In genomic region chr9:37839491-37840461, GRCh38 we compare ENCODE assay signal across 17 cellular contexts. TPM values are rescaled to one million over a fixed set of nuclear protein-coding genes. Genes with fewer than 3 reads are reported as not detected.
DNase-seq lines count a peak whose midpoint lies in the region; ATAC-seq, FAIRE-seq and TF ChIP-seq lines count a peak whose summit lies in the region.
"Had no signal": no experiment of that assay in that cellular context is flagged by ENCODE, and none has a peak within 500 bp of the region (broad histone marks: within the 10 kb centered on the region; RNA-seq: fewer than 3 reads in every experiment).

No MANE protein-coding gene starts in this region.

- H3K36me3 ChIP-seq in breast epithelium (no peaks in the 10 kb centered on the region), K562 (ENCODE audit: control insufficient read depth, insufficient read depth, low read length) (peaks cover 40% of the 10 kb centered on the region)

- peaks cover 11% of the 10 kb centered on the region for H3K36me3 Mint-ChIP-seq in MCF 10A (ENCODE audit: insufficient read depth, unreplicated experiment)
- peaks cover 15% of the 10 kb centered on the region for H3K36me3 Mint-ChIP-seq in T-helper 2 cell treated with Interferon-gamma antibody and Interleukin-4, amounts not matched to agents 5 μg/mL and 100 μg/mL, for 36 hours (ENCODE audit: low read depth)

- no peaks in the 10 kb centered on the region for H4K20me1 ChIP-seq in K562 (replicated peaks; ENCODE audit: control insufficient read depth, insufficient read depth, low read length)

- H3K27me3 ChIP-seq in breast epithelium (no peaks in the 10 kb centered on the region), K562 (ENCODE audit: control insufficient read depth in 2 of 2, insufficient read depth in 2 of 2, low read length in 2 of 2) (no peaks in the 10 kb centered on the region)
- H3K27me3 ChIP-seq: esophagus squamous epithelium, right lobe of liver had no signal

- H3K79me2 ChIP-seq in K562 (ENCODE audit: control insufficient read depth, insufficient read depth, low read length) = peaks cover 32% of the 10 kb centered on the region

- no peaks in the 10 kb centered on the region for H3K4me1 ChIP-seq in breast epithelium
- peaks cover 14 to 20% of the 10 kb centered on the region in 2 experiments for H3K4me1 ChIP-seq in K562 (replicated peaks in 1 of 2; ENCODE audit: control insufficient read depth in 2 of 2, insufficient read depth in 2 of 2, low read length in 2 of 2)
- H3K4me1 ChIP-seq: right lobe of liver had no signal

- peaks cover 16% of the 10 kb centered on the region for H3K4me1 Mint-ChIP-seq in MCF 10A (ENCODE audit: insufficient read depth, unreplicated experiment)
- H3K4me1 Mint-ChIP-seq in T-helper 2 cell treated with Interferon-gamma antibody and Interleukin-4, amounts not matched to agents 5 μg/mL and 100 μg/mL, for 36 hours (ENCODE audit: low read depth) = peaks cover 11% of the 10 kb centered on the region
- H3K4me1 Mint-ChIP-seq: mesothelial cell of epicardium had no signal

- H3K4me2 ChIP-seq in K562 (ENCODE audit: insufficient read depth, low read length) = peak overlapping the region; percentile 66

- intact Hi-C loops in MCF 10A (cut with micrococcal nuclease) = no loop called here
- intact Hi-C loops in breast epithelium (cut with DNase I; ENCODE audit: low total_unique reads) = no loop called here
- intact Hi-C loops in K562 (cut with micrococcal nuclease) = loop anchor here (5.0 kb wide), 1 partner anchor 37 kb away; the partner anchor contains the start of gene DCAF10
- intact Hi-C loops in sciatic nerve (cut with DNase I) = no loop called here

- FAIRE-seq in K562 (lab: Jason Lieb, UNC) = peak; percentile 85
- FAIRE-seq: H1 had no signal

- H3K27ac Mint-ChIP-seq in MCF 10A (ENCODE audit: low read depth, unreplicated experiment) = no peak overlapping the region
- no peak overlapping the region for H3K27ac Mint-ChIP-seq in T-helper 2 cell treated with Interferon-gamma antibody and Interleukin-4, amounts not matched to agents 5 μg/mL and 100 μg/mL, for 36 hours
- H3K27ac Mint-ChIP-seq: CD4-positive, alpha-beta T cell; mesothelial cell of epicardium had no signal

- no peak for TF ChIP-seq POLR2A in breast epithelium (IDR thresholded peaks at IDR 0.05)
- no peak for TF ChIP-seq POLR2A in K562 (conservative IDR thresholded peaks at IDR 0.05)

- 29% methylated on average over 3 of the region's 3 CpGs for WGBS in K562 (ENCODE audit: insufficient coverage, low coverage, missing lambda C conversion rate)

- DNase-seq in MCF 10A (ENCODE audit: unreplicated experiment) (peak; percentile 48), breast epithelium (ENCODE audit: low spot score in 2 of 2) (no peak), K562 (ENCODE audit: extremely low read depth in 1 of 4, low spot score in 3 of 4) (peak in 3 of 4 experiments; percentile 37 to 83 (median 46)), fibroblast of pulmonary artery (ENCODE audit: low read depth) (peak; percentile 72), sciatic nerve (ENCODE audit: low spot score) (no peak), NCI-H1694 (lab: John Stamatoyannopoulos, UW) (no peak)
- DNase-seq in T-helper 2 cell treated with Interferon-gamma antibody and Interleukin-4, amounts not matched to agents 5 μg/mL and 100 μg/mL, for 36 hours (ENCODE audit: low spot score) = no peak
- DNase-seq: activated naive CD4-positive, alpha-beta T cell; activated T-cell treated with anti-CD3 and anti-CD28 coated beads for 4 hours; CD4-positive, alpha-beta T cell; esophagus squamous epithelium; NCI-H146; NCI-H446; right lobe of liver had no signal

- H3K4me3 ChIP-seq in breast epithelium (no peak overlapping the region), K562 (no peak overlapping the region), fibroblast of pulmonary artery (replicated peaks; ENCODE audit: low read depth, low read length) (no peak overlapping the region)
- H3K4me3 ChIP-seq: esophagus squamous epithelium, right lobe of liver had no signal

- TF ChIP-seq EP300 in K562 (IDR thresholded peaks at IDR 0.05; ENCODE audit: low read length) = peak; percentile 84

- no TSS peak for BruUV-seq in MCF 10A (replicated peaks; lab: Mats Ljungman, UMichigan)
- BruUV-seq in K562 (replicated peaks; lab: Mats Ljungman, UMichigan) = no TSS peak

- no peaks in the 10 kb centered on the region for H3K27me3 Mint-ChIP-seq in MCF 10A (ENCODE audit: insufficient read depth, unreplicated experiment)
- no peaks in the 10 kb centered on the region for H3K27me3 Mint-ChIP-seq in T-helper 2 cell treated with Interferon-gamma antibody and Interleukin-4, amounts not matched to agents 5 μg/mL and 100 μg/mL, for 36 hours (ENCODE audit: low read depth)
- H3K27me3 Mint-ChIP-seq: CD4-positive, alpha-beta T cell had no signal

- CTCF ChIA-PET in MCF 10A (lab: Yijun Ruan, JAX) = interaction anchor here (0.6 to 1.0 kb wide), 3 partner anchors 18 to 379 kb away, joined by 3 to 4 read pairs (median 4); no protein-coding TSS in a partner anchor
- CTCF ChIA-PET in K562 (lab: Yijun Ruan, JAX; ENCODE audit: low intra/inter-chr PET ratio) = no interaction called here

- POLR2A ChIA-PET in MCF 10A (lab: Yijun Ruan, JAX) = interaction anchor here (0.6 to 1.6 kb wide), 7 partner anchors 10 to 374 kb away, joined by 3 to 8 read pairs (median 3); partner anchors contain the start of gene DCAF10
- POLR2A ChIA-PET in K562 (lab: Yijun Ruan, JAX) = interaction anchor here (0.6 to 2.4 kb wide), 11 partner anchors 10 to 377 kb away, joined by 3 to 12 read pairs (median 4); no protein-coding TSS in a partner anchor

- peak overlapping the region; percentile 61 for H2AFZ ChIP-seq in K562 (ENCODE audit: low read depth, low read length)

- TF ChIP-seq CTCF in MCF 10A (IDR thresholded peaks at IDR 0.05; ENCODE audit: unreplicated experiment) (no peak), breast epithelium (IDR thresholded peaks at IDR 0.05) (no peak), K562 (IDR thresholded peaks at IDR 0.05 in 2 of 3, conservative IDR thresholded peaks at IDR 0.05 in 1 of 3; ENCODE audit: insufficient read depth in 2 of 3, low read depth in 1 of 3, low read length in 3 of 3) (no peak), fibroblast of pulmonary artery (IDR thresholded peaks at IDR 0.05; ENCODE audit: low read length, missing control alignments) (no peak)

- TF ChIP-seq RAD21 in K562 (CRISPR knock-in tag; conservative IDR thresholded peaks at IDR 0.05 in 1 of 2, IDR thresholded peaks at IDR 0.05 in 1 of 2) = no peak

- in situ Hi-C loops in K562 (cut with MboI) = no loop called here

- no peak overlapping the region for H3K4me3 Mint-ChIP-seq in MCF 10A (ENCODE audit: unreplicated experiment)
- H3K4me3 Mint-ChIP-seq in T-helper 2 cell treated with Interferon-gamma antibody and Interleukin-4, amounts not matched to agents 5 μg/mL and 100 μg/mL, for 36 hours = no peak overlapping the region
- H3K4me3 Mint-ChIP-seq: CD4-positive, alpha-beta T cell; mesothelial cell of epicardium had no signal

- no peak overlapping the region for H3K27ac ChIP-seq in breast epithelium
- peak overlapping the region; percentile 87 for H3K27ac ChIP-seq in K562 (ENCODE audit: extremely low read depth, low read depth, low read length)
- H3K27ac ChIP-seq: esophagus squamous epithelium, right lobe of liver had no signal

- no peaks in the 10 kb centered on the region for H3K9me1 ChIP-seq in K562 (ENCODE audit: control insufficient read depth, insufficient read depth, low read length)

- H3K9me3 Mint-ChIP-seq in MCF 10A (ENCODE audit: unreplicated experiment) = no peaks in the 10 kb centered on the region
- no peaks in the 10 kb centered on the region for H3K9me3 Mint-ChIP-seq in T-helper 2 cell treated with Interferon-gamma antibody and Interleukin-4, amounts not matched to agents 5 μg/mL and 100 μg/mL, for 36 hours
- H3K9me3 Mint-ChIP-seq: CD4-positive, alpha-beta T cell; mesothelial cell of epicardium had no signal

- H3K9ac ChIP-seq in K562 (ENCODE audit: insufficient read depth in 1 of 2, low read depth in 2 of 2, low read length in 2 of 2) = peak overlapping the region in 1 of 2 experiments; percentile 50; a peak in 2 of 4 replicates

- ATAC-seq in K562 (peak; percentile 87), sciatic nerve (no peak), HG02610 (IDR thresholded peaks at IDR 0.05; ENCODE audit: unreplicated experiment) (no peak)
- ATAC-seq: right lobe of liver had no signal

- H3K9me3 ChIP-seq in breast epithelium (no peaks in the 10 kb centered on the region), K562 (replicated peaks; ENCODE audit: control insufficient read depth, insufficient read depth, low read depth, low read length) (no peaks in the 10 kb centered on the region)
- H3K9me3 ChIP-seq: esophagus squamous epithelium, right lobe of liver had no signal

RNA-seq across cellular contexts. Expression of gene DCAF10, which starts 39.2 kb away (rescaled TPM):
- 42.1 and 49.4 TPM in 2 replicates for total RNA-seq in MCF 10A (2022)
- 10 to 100 TPM; 29.8 to 44.8 (median 38.7) TPM for total RNA-seq in breast epithelium
- total RNA-seq in K562 (2011; cell fraction: chromatin; rRNA removed; ENCODE audit: low replicate concordance) = 24.3 and 38.6 TPM in 2 replicates
- total RNA-seq in K562 (2011; cell fraction: nucleolus; rRNA removed) = 17.5 and 24.1 TPM in 2 replicates
- 29.1 and 45.7 TPM in 2 replicates for total RNA-seq in K562 (2011; cell fraction: nucleoplasm; rRNA removed)
- total RNA-seq in K562 (2014; rRNA removed) = 9.4 and 12.5 TPM in 2 replicates
- total RNA-seq in K562 (2014; rRNA removed; fragmentation: Illumina TruSeq; extraction: Trizol) = 18.8 and 21.0 TPM in 2 replicates
- 16.5 and 16.9 TPM in 2 replicates for total RNA-seq in K562 (2015; rRNA removed; fragmentation: Illumina TruSeq; extraction: Trizol)
- 21.1 and 21.4 TPM in 2 replicates for total RNA-seq in K562 (2021)
- polyA plus RNA-seq in K562 (2011; rRNA removed) = 40.1 and 52.5 TPM in 2 replicates
- polyA plus RNA-seq in K562 (2011; cell fraction: cytosol; rRNA removed) = 15.5 and 24.1 TPM in 2 replicates
- 22.8 and 31.0 TPM in 2 replicates for polyA plus RNA-seq in K562 (2011; cell fraction: nucleus; rRNA removed)
- 16.4 and 18.8 TPM in 2 replicates for polyA plus RNA-seq in K562 (2012)
- polyA plus RNA-seq in K562 (2014; fragmentation: Illumina TruSeq; extraction: Trizol) = 19.6 and 20.4 TPM in 2 replicates
- 1 to 10 TPM; 6.8 to 7.4 TPM for polyA plus RNA-seq in K562 (2014; fragmentation: Nextera tagmentation; extraction: Ambion mirVana)
- 12.5 and 18.9 TPM in 2 replicates for polyA plus RNA-seq in K562 (2014; rRNA removed)
- 81.9 and 89.5 TPM in 2 replicates for polyA minus RNA-seq in K562 (2011; rRNA and poly(A)+ RNA removed)
- 22.8 and 24.7 TPM in 2 replicates for polyA minus RNA-seq in K562 (2011; cell fraction: cytosol; rRNA and poly(A)+ RNA removed)
- polyA minus RNA-seq in K562 (2011; cell fraction: nucleus; rRNA and poly(A)+ RNA removed) = 18.2 and 30.4 TPM in 2 replicates
- 25.3 TPM for total RNA-seq in sciatic nerve

RNA-seq across cellular contexts. Expression of gene EXOSC3, which starts 54.9 kb away (rescaled TPM):
- 44.8 and 50.9 TPM in 2 replicates for total RNA-seq in MCF 10A (2022)
- 10 to 100 TPM; 40.6 to 55.0 (median 49.9) TPM for total RNA-seq in breast epithelium
- total RNA-seq in K562 (2011; cell fraction: chromatin; rRNA removed; ENCODE audit: low replicate concordance) = 91.8 and 156 TPM in 2 replicates
- total RNA-seq in K562 (2011; cell fraction: nucleolus; rRNA removed) = 73.7 and 92.2 TPM in 2 replicates
- 73.4 and 120 TPM in 2 replicates for total RNA-seq in K562 (2011; cell fraction: nucleoplasm; rRNA removed)
- 166 and 209 TPM in 2 replicates for total RNA-seq in K562 (2014; rRNA removed)
- total RNA-seq in K562 (2014; rRNA removed; fragmentation: Illumina TruSeq; extraction: Trizol) = 130 and 137 TPM in 2 replicates
- 112 and 114 TPM in 2 replicates for total RNA-seq in K562 (2015; rRNA removed; fragmentation: Illumina TruSeq; extraction: Trizol)
- 146 and 151 TPM in 2 replicates for total RNA-seq in K562 (2021)
- 50.1 and 85.4 TPM in 2 replicates for polyA plus RNA-seq in K562 (2011; rRNA removed)
- 45.0 and 109 TPM in 2 replicates for polyA plus RNA-seq in K562 (2011; cell fraction: cytosol; rRNA removed)
- 35.9 and 39.2 TPM in 2 replicates for polyA plus RNA-seq in K562 (2011; cell fraction: nucleus; rRNA removed)
- 45.6 and 99.5 TPM in 2 replicates for polyA plus RNA-seq in K562 (2012)
- polyA plus RNA-seq in K562 (2014; fragmentation: Illumina TruSeq; extraction: Trizol) = 79.3 and 90.4 TPM in 2 replicates
- polyA plus RNA-seq in K562 (2014; fragmentation: Nextera tagmentation; extraction: Ambion mirVana) = 10 to 100 TPM; 18.5 to 29.6 TPM
- 215 and 266 TPM in 2 replicates for polyA plus RNA-seq in K562 (2014; rRNA removed)
- 93.7 and 121 TPM in 2 replicates for polyA minus RNA-seq in K562 (2011; rRNA and poly(A)+ RNA removed)
- polyA minus RNA-seq in K562 (2011; cell fraction: cytosol; rRNA and poly(A)+ RNA removed) = 28.9 and 39.3 TPM in 2 replicates
- polyA minus RNA-seq in K562 (2011; cell fraction: nucleus; rRNA and poly(A)+ RNA removed) = 126 and 166 TPM in 2 replicates
- total RNA-seq in sciatic nerve = 28.0 TPM

Comparison
In these comparisons a context has a peak if more than half of its experiments do, and no peak if none do; other contexts are left out.
1. DNase-seq: peak in MCF 10A (single experiment), K562 (3 of 4) and fibroblast of pulmonary artery (single experiment); none in breast epithelium (0 of 2), sciatic nerve (single experiment), T-helper 2 cell treated with Interferon-gamma antibody and Interleukin-4, amounts not matched to agents 5 μg/mL and 100 μg/mL, for 36 hours (single experiment) and NCI-H1694 (single experiment).